13 cellular contexts compared by ENCODE assay signal in the genomic region with DNA sequence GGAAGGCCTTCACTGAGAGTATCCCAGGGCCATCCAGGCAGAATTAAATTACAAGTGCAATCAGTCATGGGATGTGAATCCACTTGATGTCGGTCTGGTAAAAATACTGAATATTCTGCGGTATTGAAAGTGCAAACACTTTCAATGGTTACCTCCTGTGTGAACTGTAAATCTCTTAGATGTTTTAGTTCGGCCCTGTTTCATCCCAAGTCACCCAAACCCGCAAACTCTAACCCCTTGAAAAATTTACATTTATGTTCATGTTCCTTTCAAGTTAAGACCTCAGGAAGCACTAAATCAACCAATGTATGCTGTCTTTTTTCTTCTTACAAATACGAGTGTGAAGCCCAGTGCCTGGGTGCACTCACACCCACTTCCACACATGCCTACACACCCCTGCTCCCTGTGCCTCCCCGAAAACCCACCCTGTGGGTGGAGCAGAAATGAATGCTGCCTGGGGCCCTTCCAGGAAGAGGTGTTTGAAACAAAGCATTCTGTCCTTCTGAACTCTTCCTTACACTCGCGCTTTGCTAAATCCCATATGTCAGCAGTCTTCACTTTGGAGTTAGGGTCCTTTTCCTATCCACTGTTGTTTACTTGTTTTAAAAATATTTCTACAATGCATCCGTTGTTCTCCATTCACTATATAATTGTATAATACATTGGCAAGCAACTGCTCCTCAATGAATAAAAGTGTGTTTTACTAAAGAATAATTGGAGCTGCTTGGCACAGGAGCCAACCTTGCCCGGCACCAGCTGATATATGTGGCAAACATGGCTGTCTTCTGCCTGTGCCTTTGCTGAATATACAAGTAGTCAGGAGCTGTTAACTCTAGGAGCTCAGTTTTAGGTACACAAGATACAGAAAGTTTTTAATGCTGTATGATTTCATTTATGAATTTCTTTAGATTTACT.
DNase-seq lines count a peak whose midpoint lies in the region; ATAC-seq and TF ChIP-seq lines count a peak whose summit lies in the region.
"Had no signal": no experiment of that assay in that cellular context is flagged by ENCODE, and none has a peak within 500 bp of the region (broad histone marks: within the 10 kb centered on the region; RNA-seq: fewer than 3 reads in every experiment).

No MANE protein-coding gene starts in this region.

- H3K9me3 Mint-ChIP-seq in activated CD8-positive, alpha-beta T cell treated with anti-CD3 and anti-CD28 coated beads for 36 hours, result no peaks in the 10 kb centered on the region

- H3K9me3 ChIP-seq in effector memory CD4-positive, alpha-beta T cell (ENCODE audit: control insufficient read depth, low read length), result no peaks in the 10 kb centered on the region
- H3K9me3 ChIP-seq: sigmoid colon, transverse colon had no signal

- peak overlapping the region; percentile 87 for H3K27ac Mint-ChIP-seq in activated CD8-positive, alpha-beta T cell treated with anti-CD3 and anti-CD28 coated beads for 36 hours

- H3K36me3 Mint-ChIP-seq in activated CD8-positive, alpha-beta T cell treated with anti-CD3 and anti-CD28 coated beads for 36 hours (ENCODE audit: low read depth), result peaks cover 65% of the 10 kb centered on the region

- peak; percentile 8 for ATAC-seq in activated CD8-positive, alpha-beta T cell treated with anti-CD3 and anti-CD28 coated beads for 36 hours
- ATAC-seq in stimulated activated naive CD8-positive, alpha-beta T cell treated with anti-CD3 and anti-CD28 coated beads, Interleukin-15, Interleukin-2, amounts not matched to agents 100 U/mL and 50 U/mL, for 24 hours, result peak; percentile 16
- no peak for ATAC-seq in HG03196 (IDR thresholded peaks at IDR 0.05; ENCODE audit: unreplicated experiment)

- DNase-seq in activated CD4-positive, alpha-beta T cell treated with anti-CD3 and anti-CD28 coated beads for 48 hours, result peak; percentile 53
- no peak for DNase-seq in activated CD4-positive, alpha-beta T cell treated with anti-CD3 and anti-CD28 coated beads for 1 hour
- peak; percentile 56 for DNase-seq in activated CD8-positive, alpha-beta T cell treated with anti-CD3 and anti-CD28 coated beads for 36 hours
- no peak for DNase-seq in effector memory CD4-positive, alpha-beta T cell
- DNase-seq in stimulated activated naive CD8-positive, alpha-beta T cell treated with anti-CD3 and anti-CD28 coated beads, Interleukin-15, Interleukin-2, amounts not matched to agents 100 U/mL and 50 U/mL, for 24 hours, result peak; percentile 60
- DNase-seq in activated CD4-positive, CD25-positive, alpha-beta regulatory T cell (lab: John Stamatoyannopoulos, UW), result no peak
- DNase-seq in KG1 (lab: John Stamatoyannopoulos, UW), result no peak
- DNase-seq: activated gamma-delta T cell, GOT3, RPMI8226, sigmoid colon, transverse colon had no signal

- POLR2A ChIA-PET in activated CD8-positive, alpha-beta T cell treated with anti-CD3 and anti-CD28 coated beads for 36 hours (lab: Charles Lee), result interaction anchor here (0.7 to 2.4 kb wide), 6 partner anchors 9 to 54 kb away, joined by 3 to 21 read pairs (median 4); no protein-coding TSS in a partner anchor

- H3K27ac ChIP-seq in effector memory CD4-positive, alpha-beta T cell (ENCODE audit: insufficient read depth, low read length, poor library complexity, severe bottlenecking), result peak overlapping the region; percentile 45
- H3K27ac ChIP-seq: sigmoid colon, transverse colon had no signal

- TF ChIP-seq CTCF in activated CD8-positive, alpha-beta T cell treated with anti-CD3 and anti-CD28 coated beads for 36 hours (IDR thresholded peaks at IDR 0.05), result no peak

- intact Hi-C loops in activated CD8-positive, alpha-beta T cell treated with anti-CD3 and anti-CD28 coated beads for 36 hours (cut with micrococcal nuclease), result no loop called here

- no peak overlapping the region for H3K4me3 ChIP-seq in effector memory CD4-positive, alpha-beta T cell (ENCODE audit: insufficient read depth, low read depth, low read length, poor library complexity, severe bottlenecking)
- H3K4me3 ChIP-seq: sigmoid colon, transverse colon had no signal

- H3K4me1 Mint-ChIP-seq in activated CD8-positive, alpha-beta T cell treated with anti-CD3 and anti-CD28 coated beads for 36 hours (ENCODE audit: low read depth), result peaks cover 91% of the 10 kb centered on the region

- no peaks in the 10 kb centered on the region for H3K27me3 ChIP-seq in effector memory CD4-positive, alpha-beta T cell (replicated peaks; ENCODE audit: control insufficient read depth, insufficient read depth, low read length, poor library complexity, severe bottlenecking)
- H3K27me3 ChIP-seq: sigmoid colon, transverse colon had no signal

- H3K4me3 Mint-ChIP-seq in activated CD8-positive, alpha-beta T cell treated with anti-CD3 and anti-CD28 coated beads for 36 hours, result peak overlapping the region; percentile 65

- H3K4me1 ChIP-seq in effector memory CD4-positive, alpha-beta T cell (ENCODE audit: control insufficient read depth, insufficient read depth, low read length, poor library complexity, severe bottlenecking), result peaks cover 54% of the 10 kb centered on the region

- H3K36me3 ChIP-seq in effector memory CD4-positive, alpha-beta T cell (ENCODE audit: control insufficient read depth, insufficient read depth, low read length), result no peaks in the 10 kb centered on the region
- H3K36me3 ChIP-seq: sigmoid colon, transverse colon had no signal

- CTCF ChIA-PET in activated CD8-positive, alpha-beta T cell treated with anti-CD3 and anti-CD28 coated beads for 36 hours (lab: Charles Lee), result interaction anchor here (1.0 to 1.8 kb wide), 4 partner anchors 9 to 218 kb away, joined by 3 to 9 read pairs (median 3); no protein-coding TSS in a partner anchor

- no peaks in the 10 kb centered on the region for H3K27me3 Mint-ChIP-seq in activated CD8-positive, alpha-beta T cell treated with anti-CD3 and anti-CD28 coated beads for 36 hours

Comparison
In these comparisons a context has a peak if more than half of its experiments do, and no peak if none do; other contexts are left out.
1. DNase-seq: peak in activated CD4-positive, alpha-beta T cell treated with anti-CD3 and anti-CD28 coated beads for 48 hours (single experiment), activated CD8-positive, alpha-beta T cell treated with anti-CD3 and anti-CD28 coated beads for 36 hours (single experiment) and stimulated activated naive CD8-positive, alpha-beta T cell treated with anti-CD3 and anti-CD28 coated beads, Interleukin-15, Interleukin-2, amounts not matched to agents 100 U/mL and 50 U/mL, for 24 hours (single experiment); none in activated CD4-positive, alpha-beta T cell treated with anti-CD3 and anti-CD28 coated beads for 1 hour (single experiment), effector memory CD4-positive, alpha-beta T cell (0 of 3), activated CD4-positive, CD25-positive, alpha-beta regulatory T cell (0 of 4) and KG1 (single experiment).